In genomic region chr13:109868583-109869311, GRCh38 we compare ENCODE assay signal across 8 cellular contexts.
DNase-seq lines count a peak whose midpoint lies in the region; ATAC-seq and TF ChIP-seq lines count a peak whose summit lies in the region.
"Had no signal": no experiment of that assay in that cellular context is flagged by ENCODE, and none has a peak within 500 bp of the region (broad histone marks: within the 10 kb centered on the region; RNA-seq: fewer than 3 reads in every experiment).

No MANE protein-coding gene starts in this region.

- H3K27ac ChIP-seq in gastroesophageal sphincter, result peak overlapping the region in 3 of 4 donors; percentile 18 to 62 (median 50)
- H3K27ac ChIP-seq: WERI-Rb-1 had no signal

- ATAC-seq in gastroesophageal sphincter (no peak), HG03135 (IDR thresholded peaks at IDR 0.05; ENCODE audit: unreplicated experiment) (no peak), GM21619 (IDR thresholded peaks at IDR 0.05; ENCODE audit: unreplicated experiment) (no peak)

- TF ChIP-seq POLR2A in gastroesophageal sphincter (IDR thresholded peaks at IDR 0.05), result no peak

- WGBS in gastroesophageal sphincter (ENCODE audit: low coverage in 1 of 2), 2 donors, result 57 to 70% methylated on average over 2 of the region's 3 CpGs

- H3K27me3 ChIP-seq in gastroesophageal sphincter, result no peaks in the 10 kb centered on the region

- no peaks in the 10 kb centered on the region for H3K9me3 ChIP-seq in gastroesophageal sphincter

- H3K4me3 ChIP-seq in gastroesophageal sphincter, result peak overlapping the region in 1 of 2 donors; percentile 44

- no peak for TF ChIP-seq CTCF in gastroesophageal sphincter (IDR thresholded peaks at IDR 0.05)

- H3K4me1 ChIP-seq in gastroesophageal sphincter, result peaks cover 0 to 20% (median 0%) of the 10 kb centered on the region in 3 donors

- no peaks in the 10 kb centered on the region for H3K36me3 ChIP-seq in gastroesophageal sphincter
- H3K36me3 ChIP-seq: WERI-Rb-1 had no signal

- TF ChIP-seq EP300 in gastroesophageal sphincter (IDR thresholded peaks at IDR 0.05), result no peak

- DNase-seq in EL, result peak; percentile 3
- DNase-seq in NCI-H774 (lab: John Stamatoyannopoulos, UW), result peak; percentile 75
- peak; percentile 55 for DNase-seq in renal cortical epithelial cell (ENCODE audit: low read depth)
- DNase-seq in activated gamma-delta T cell treated with Interleukin-2 at 50 U/mL for 16 hours, result no peak
- DNase-seq: WERI-Rb-1 had no signal
